Comparison of ENCODE assay signal across 14 cellular contexts in genomic region chr17:40180694-40181093, GRCh38. TPM values are rescaled to one million over a fixed set of nuclear protein-coding genes. Genes with fewer than 3 reads are reported as not detected.
A peak's percentile ranks its signal among the peaks of the same experiment; 100 is the strongest.
DNase-seq lines count a peak whose midpoint lies in the region; FAIRE-seq and TF ChIP-seq lines count a peak whose summit lies in the region.
"Had no signal": no experiment of that assay in that cellular context is flagged by ENCODE, and none has a peak within 500 bp of the region (broad histone marks: within the 10 kb centered on the region; RNA-seq: fewer than 3 reads in every experiment).

No MANE protein-coding gene starts in this region.

- 28 to 37% methylated on average over 5 of the region's 5 CpGs for WGBS in lower leg skin, 2 donors
- WGBS in suprapubic skin = no CpG with 5 or more reads among the region's 5 CpGs
- WGBS in neuronal stem cell (ENCODE audit: extremely low coverage in 2 of 2, insufficient read length in 2 of 2, insufficient replicate concordance in 1 of 2), 2 donors = no CpG with 5 or more reads among the region's 5 CpGs

- no peak for TF ChIP-seq CTCF in breast epithelium (IDR thresholded peaks at IDR 0.05)
- no peak for TF ChIP-seq CTCF in lower leg skin (IDR thresholded peaks at IDR 0.05)
- no peak for TF ChIP-seq CTCF in suprapubic skin (IDR thresholded peaks at IDR 0.05)

- H2BK120ac ChIP-seq in neuronal stem cell (ENCODE audit: low read depth, low read length) = no peak overlapping the region

- H4K8ac ChIP-seq in neuronal stem cell (ENCODE audit: low read depth, low read length) = no peak overlapping the region

- no peak overlapping the region for H2AFZ ChIP-seq in neuronal stem cell (ENCODE audit: low read length)

- H3K27me3 ChIP-seq in breast epithelium (no peaks in the 10 kb centered on the region), suprapubic skin (no peaks in the 10 kb centered on the region), neuronal stem cell (ENCODE audit: control insufficient read depth in 3 of 3, insufficient read depth in 3 of 3, low read depth in 1 of 3, low read length in 3 of 3) (no peaks in the 10 kb centered on the region)
- H3K27me3 ChIP-seq: heart left ventricle, sigmoid colon had no signal

- H3K9ac ChIP-seq in neuronal stem cell (ENCODE audit: low read depth, low read length, poor library complexity) = no peak overlapping the region

- H3K79me1 ChIP-seq in neuronal stem cell (ENCODE audit: low read depth, low read length) = no peaks in the 10 kb centered on the region

- H3K4ac ChIP-seq in neuronal stem cell (ENCODE audit: low read length) = no peak overlapping the region

- no peaks in the 10 kb centered on the region for H3K36me3 ChIP-seq in breast epithelium
- peaks cover 4% of the 10 kb centered on the region for H3K36me3 ChIP-seq in suprapubic skin
- peaks cover 3 to 38% of the 10 kb centered on the region in 2 donors for H3K36me3 ChIP-seq in neuronal stem cell (replicated peaks in 1 of 2; ENCODE audit: control insufficient read depth in 2 of 2, insufficient read depth in 2 of 2, low read length in 2 of 2)

- peak overlapping the region; percentile 59 to 72 for H3K27ac ChIP-seq in breast epithelium
- H3K27ac ChIP-seq in suprapubic skin = peak overlapping the region; percentile 88
- H3K27ac ChIP-seq in neuronal stem cell (replicated peaks; ENCODE audit: low read length) = no peak overlapping the region

- H3K23ac ChIP-seq in neuronal stem cell (ENCODE audit: low read depth, low read length, poor library complexity) = no peak overlapping the region

- H3K18ac ChIP-seq in neuronal stem cell (ENCODE audit: low read length) = no peak overlapping the region

- H3K4me1 ChIP-seq in breast epithelium (peaks cover 0 to 5% of the 10 kb centered on the region in 2 donors), suprapubic skin (peaks cover 50% of the 10 kb centered on the region), neuronal stem cell (ENCODE audit: control insufficient read depth in 2 of 2, insufficient read depth in 1 of 2, low read depth in 1 of 2, low read length in 2 of 2) (peaks cover 5 to 26% of the 10 kb centered on the region in 2 donors)

- no peak overlapping the region for H2AK5ac ChIP-seq in neuronal stem cell (ENCODE audit: low read depth, low read length)

- DNase-seq in HTR-8/SVneo (ENCODE audit: insufficient read length, low spot score) (no peak), breast epithelium (ENCODE audit: low spot score in 2 of 2) (peak in 1 of 2 donors; percentile 39), lower leg skin (ENCODE audit: low spot score in 2 of 2) (peak; percentile 62 to 92), suprapubic skin (ENCODE audit: low spot score in 2 of 2) (no peak), GM12892 (ENCODE audit: insufficient read length) (no peak), NCI-H510A treated with DMSO at 0.1 percent for 48 hours (lab: John Stamatoyannopoulos, UW) (no peak), NCI-H1436 treated with DMSO at 0.1 percent for 48 hours (lab: John Stamatoyannopoulos, UW) (no peak), neuronal stem cell (ENCODE audit: low spot score) (no peak)
- DNase-seq: DMS153, heart left ventricle, NCI-H1092, sigmoid colon had no signal

- H3K9me3 ChIP-seq in breast epithelium (no peaks in the 10 kb centered on the region), suprapubic skin (no peaks in the 10 kb centered on the region), neuronal stem cell (replicated peaks in 1 of 2; ENCODE audit: control insufficient read depth in 2 of 2, insufficient read depth in 1 of 2, low read depth in 1 of 2, low read length in 2 of 2) (no peaks in the 10 kb centered on the region)
- H3K9me3 ChIP-seq: heart left ventricle, sigmoid colon had no signal

- no peak overlapping the region for H3K14ac ChIP-seq in neuronal stem cell (ENCODE audit: low read length)

- FAIRE-seq in HTR-8/SVneo (lab: Jason Lieb, UNC) = peak; percentile 42
- no peak for FAIRE-seq in GM12892 (lab: Jason Lieb, UNC)
- FAIRE-seq: colon, urothelium cell line had no signal

- no peak overlapping the region for H4K91ac ChIP-seq in neuronal stem cell (ENCODE audit: low read depth, low read length, poor library complexity)

- no peak for TF ChIP-seq EP300 in suprapubic skin (IDR thresholded peaks at IDR 0.05)

- H3K4me3 ChIP-seq in breast epithelium = no peak overlapping the region
- no peak overlapping the region for H3K4me3 ChIP-seq in lower leg skin (ENCODE audit: low read depth, poor library complexity, severe bottlenecking)
- peak overlapping the region; percentile 67 for H3K4me3 ChIP-seq in suprapubic skin
- H3K4me3 ChIP-seq in neuronal stem cell (ENCODE audit: low read length in 2 of 2) = no peak overlapping the region
- H3K4me3 ChIP-seq: heart left ventricle, sigmoid colon had no signal

- H2BK12ac ChIP-seq in neuronal stem cell (ENCODE audit: low read length) = no peak overlapping the region

- no peak overlapping the region for H3K4me2 ChIP-seq in neuronal stem cell (ENCODE audit: insufficient read depth, low read length, poor library complexity, severe bottlenecking)

- no peak overlapping the region for H2BK15ac ChIP-seq in neuronal stem cell (ENCODE audit: low read length)

- no peak overlapping the region for H2BK5ac ChIP-seq in neuronal stem cell (ENCODE audit: low read length)

- intact Hi-C loops in breast epithelium (cut with DNase I; ENCODE audit: low total_unique reads) (no loop called here), lower leg skin (cut with DNase I; ENCODE audit: low total_unique reads) (no loop called here)

- no peak for TF ChIP-seq POLR2A in breast epithelium (IDR thresholded peaks at IDR 0.05)
- no peak for TF ChIP-seq POLR2A in lower leg skin (IDR thresholded peaks at IDR 0.05)
- TF ChIP-seq POLR2A in suprapubic skin (IDR thresholded peaks at IDR 0.05) = no peak
- no peak for TF ChIP-seq POLR2A in GM12892 (IDR thresholded peaks at IDR 0.05; ENCODE audit: low read depth, low read length)

RNA-seq across cellular contexts. Expression of gene RAPGEFL1, which starts 3.4 kb away (rescaled TPM):
- total RNA-seq in breast epithelium = 10 to 100 TPM in 1 of 3 donors, 1 to 10 TPM in 2; 3.2 to 10.8 (median 5.0) TPM
- 100 to 1,000 TPM; 273 to 467 (median 316) TPM for total RNA-seq in lower leg skin
- 100 to 1,000 TPM; 221 to 547 (median 297) TPM for total RNA-seq in suprapubic skin
- 4.1 TPM for polyA plus RNA-seq in GM12892 (2012; ENCODE audit: missing spikeins)
- polyA plus RNA-seq in neuronal stem cell (2013, experiment 1 of 2) = 9.5 TPM
- 9.7 TPM for polyA plus RNA-seq in neuronal stem cell (2013, experiment 2 of 2)

RNA-seq across cellular contexts. Expression of gene WIPF2, which starts 38.4 kb away (rescaled TPM):
- total RNA-seq in breast epithelium (10 to 100 TPM in 2 of 3 donors, 1 to 10 TPM in 1; 8.2 to 12.9 (median 10.8) TPM), lower leg skin (10 to 100 TPM; 14.5 to 24.3 (median 18.5) TPM), suprapubic skin (10 to 100 TPM; 18.2 to 25.5 (median 21.6) TPM)
- 10.9 TPM for polyA plus RNA-seq in GM12892 (2012; ENCODE audit: missing spikeins)
- polyA plus RNA-seq in neuronal stem cell (2013, experiment 1 of 2) = 18.0 TPM
- polyA plus RNA-seq in neuronal stem cell (2013, experiment 2 of 2) = 18.9 TPM

RNA-seq across cellular contexts. Expression of gene CASC3, which starts 40.4 kb away (rescaled TPM):
- total RNA-seq in breast epithelium (10 to 100 TPM; 57.4 to 67.0 (median 65.1) TPM), lower leg skin (10 to 100 TPM; 32.3 to 58.1 (median 53.0) TPM), suprapubic skin (10 to 100 TPM; 42.9 to 92.5 (median 61.2) TPM)
- polyA plus RNA-seq in GM12892 (2012; ENCODE audit: missing spikeins) = 49.2 TPM
- polyA plus RNA-seq in neuronal stem cell (2013, experiment 1 of 2) = 70.7 TPM
- 70.5 TPM for polyA plus RNA-seq in neuronal stem cell (2013, experiment 2 of 2)

RNA-seq across cellular contexts. Expression of gene MSL1, which starts 58.9 kb away (rescaled TPM):
- total RNA-seq in breast epithelium (10 to 100 TPM; 49.3 to 79.3 (median 78.2) TPM), lower leg skin (100 to 1,000 TPM in 1 of 4 donors, 10 to 100 TPM in 3; 70.6 to 117 (median 82.4) TPM), suprapubic skin (100 to 1,000 TPM in 1 of 4 donors, 10 to 100 TPM in 3; 69.3 to 166 (median 86.9) TPM)
- 57.4 TPM for polyA plus RNA-seq in GM12892 (2012; ENCODE audit: missing spikeins)
- 106 TPM for polyA plus RNA-seq in neuronal stem cell (2013, experiment 1 of 2)
- 110 TPM for polyA plus RNA-seq in neuronal stem cell (2013, experiment 2 of 2)

Comparison
In these comparisons a context has a peak if more than half of its experiments do, and no peak if none do; other contexts are left out.
1. DNase-seq: peak in lower leg skin (2 of 2); none in HTR-8/SVneo (single experiment), suprapubic skin (0 of 2), GM12892 (single experiment), NCI-H510A treated with DMSO at 0.1 percent for 48 hours (single experiment), NCI-H1436 treated with DMSO at 0.1 percent for 48 hours (single experiment) and neuronal stem cell (single experiment).
2. RNA of gene RAPGEFL1, which starts 3.4 kb away (total RNA-seq): 221 to 547 TPM in suprapubic skin and 273 to 467 TPM in lower leg skin; 3.2 to 10.8 TPM in breast epithelium; every median in the first group is over 10 times any median in the second.